ENCODE assay signal across 27 cellular contexts in the genomic region with DNA sequence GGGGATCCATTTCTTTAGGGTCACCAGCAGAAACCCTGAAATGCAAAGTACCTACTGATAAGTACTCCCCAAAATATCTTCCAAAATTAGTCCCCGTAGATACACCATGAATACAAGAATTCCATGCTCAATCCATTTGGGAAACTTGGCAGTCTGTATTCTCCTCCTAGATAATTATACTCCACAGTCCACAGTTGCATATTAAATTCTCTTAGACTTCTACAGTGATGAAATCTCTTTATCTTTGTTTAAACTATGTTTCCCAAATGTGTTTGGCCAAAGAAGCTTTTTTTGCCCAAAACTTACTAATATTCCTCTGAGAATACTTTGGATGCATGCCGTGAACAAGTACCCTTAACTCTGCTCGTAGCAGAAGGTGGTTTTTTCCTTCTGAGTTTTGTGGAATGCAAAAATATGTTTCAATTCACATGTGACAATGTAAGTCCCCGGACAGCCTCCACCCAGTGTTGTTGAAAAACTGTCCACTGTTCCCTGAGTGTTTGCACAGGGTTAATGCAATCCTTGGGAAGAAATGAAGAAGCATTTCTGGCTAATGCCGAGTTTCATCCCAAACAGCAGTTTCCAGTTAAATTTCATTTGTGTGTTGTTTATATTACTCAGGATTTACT.
DNase-seq lines count a peak whose midpoint lies in the region; ATAC-seq, FAIRE-seq and TF ChIP-seq lines count a peak whose summit lies in the region.
"Had no signal": no experiment of that assay in that cellular context is flagged by ENCODE, and none has a peak within 500 bp of the region (broad histone marks: within the 10 kb centered on the region; RNA-seq: fewer than 3 reads in every experiment).

No MANE protein-coding gene starts in this region.

- peaks cover 11% of the 10 kb centered on the region for H3K27me3 Mint-ChIP-seq in activated CD8-positive, alpha-beta T cell treated with anti-CD3 and anti-CD28 coated beads, Interleukin-2, amount 10 ng/mL, durations not matched to agents 7 days and 5 days (ENCODE audit: low read depth)
- H3K27me3 Mint-ChIP-seq in Calu3 (ENCODE audit: unreplicated experiment): peaks cover 76% of the 10 kb centered on the region
- H3K27me3 Mint-ChIP-seq: type B pancreatic cell had no signal

- H3K36me3 Mint-ChIP-seq in activated CD8-positive, alpha-beta T cell treated with anti-CD3 and anti-CD28 coated beads, Interleukin-2, amount 10 ng/mL, durations not matched to agents 7 days and 5 days (ENCODE audit: low read depth): no peaks in the 10 kb centered on the region
- no peaks in the 10 kb centered on the region for H3K36me3 Mint-ChIP-seq in Calu3 (ENCODE audit: insufficient read depth, unreplicated experiment)
- H3K36me3 Mint-ChIP-seq: IgD-negative memory B cell had no signal

- DNase-seq in NCI-H446 (lab: John Stamatoyannopoulos, UW): peak; percentile 4 to 30
- DNase-seq in NCI-H446 treated with DMSO at 0.1 percent for 48 hours (lab: John Stamatoyannopoulos, UW): no peak
- DNase-seq in hepatic stellate cell (ENCODE audit: low spot score): peak; percentile 38
- DNase-seq in tibial artery: peak in 1 of 2 donors; percentile 34
- no peak for DNase-seq in LoVo (ENCODE audit: low spot score)
- DNase-seq in activated CD8-positive, alpha-beta T cell treated with anti-CD3 and anti-CD28 coated beads, Interleukin-2, amount 10 ng/mL, durations not matched to agents 7 days and 5 days: no peak
- DNase-seq in Calu3: no peak
- DNase-seq: activated CD4-positive, alpha-beta T cell treated with anti-CD3 and anti-CD28 coated beads for 36 hours; kidney glomerular epithelial cell; MG63; NCI-H146; NCI-H748 treated with DMSO at 0.1 percent for 48 hours; small intestine; stimulated activated naive CD4-positive, alpha-beta T cell; SW 1271 had no signal

- no peak overlapping the region for H3K4me3 Mint-ChIP-seq in activated CD8-positive, alpha-beta T cell treated with anti-CD3 and anti-CD28 coated beads, Interleukin-2, amount 10 ng/mL, durations not matched to agents 7 days and 5 days
- no peak overlapping the region for H3K4me3 Mint-ChIP-seq in Calu3 (ENCODE audit: low read depth, unreplicated experiment)
- H3K4me3 Mint-ChIP-seq: activated CD4-positive, alpha-beta T cell treated with anti-CD3 and anti-CD28 coated beads for 36 hours; activated naive CD8-positive, alpha-beta T cell; activated T-helper 17 cell treated with anti-CD3 and anti-CD28 coated beads, Interleukin-2, amount 50 U/mL, for 72 hours; IgD-negative memory B cell; natural killer cell treated with Interleukin-12 subunit alpha and Interleukin-12 subunit beta and Interleukin-15 and Interleukin-18, amount 100 ng/mL, for 72 hours; type B pancreatic cell had no signal

- peaks cover 0 to 6% (median 0%) of the 10 kb centered on the region in 3 donors for H3K36me3 ChIP-seq in tibial artery

- POLR2A ChIA-PET in activated CD8-positive, alpha-beta T cell treated with anti-CD3 and anti-CD28 coated beads, Interleukin-2, amount 10 ng/mL, durations not matched to agents 7 days and 5 days (lab: Charles Lee): no interaction called here

- no peak for ATAC-seq in activated CD8-positive, alpha-beta T cell treated with anti-CD3 and anti-CD28 coated beads, Interleukin-2, amount 10 ng/mL, durations not matched to agents 7 days and 5 days
- ATAC-seq: activated CD4-positive, alpha-beta T cell treated with anti-CD3 and anti-CD28 coated beads for 36 hours; activated T-helper 17 cell treated with anti-CD3 and anti-CD28 coated beads, Interleukin-2, amount 50 U/mL, for 72 hours had no signal

- CTCF ChIA-PET in activated CD8-positive, alpha-beta T cell treated with anti-CD3 and anti-CD28 coated beads, Interleukin-2, amount 10 ng/mL, durations not matched to agents 7 days and 5 days (lab: Charles Lee): no interaction called here
- CTCF ChIA-PET in Calu3 (lab: Charles Lee): no interaction called here

- intact Hi-C loops in tibial artery (cut with DNase I; ENCODE audit: low total_unique reads) (no loop called here), Calu3 (cut with micrococcal nuclease; ENCODE audit: unreplicated experiment) (no loop called here)

- H3K4me1 Mint-ChIP-seq in activated CD8-positive, alpha-beta T cell treated with anti-CD3 and anti-CD28 coated beads, Interleukin-2, amount 10 ng/mL, durations not matched to agents 7 days and 5 days (ENCODE audit: low read depth): no peaks in the 10 kb centered on the region
- no peaks in the 10 kb centered on the region for H3K4me1 Mint-ChIP-seq in Calu3 (ENCODE audit: low read depth, unreplicated experiment)
- H3K4me1 Mint-ChIP-seq: activated CD4-positive, alpha-beta T cell treated with anti-CD3 and anti-CD28 coated beads for 36 hours; IgD-negative memory B cell had no signal

- no TSS peak for BruUV-seq in Calu3 (replicated peaks; lab: Mats Ljungman, UMichigan)

- H3K27ac Mint-ChIP-seq in activated CD8-positive, alpha-beta T cell treated with anti-CD3 and anti-CD28 coated beads, Interleukin-2, amount 10 ng/mL, durations not matched to agents 7 days and 5 days: no peak overlapping the region
- no peak overlapping the region for H3K27ac Mint-ChIP-seq in Calu3 (ENCODE audit: unreplicated experiment)
- H3K27ac Mint-ChIP-seq: activated CD4-positive, alpha-beta T cell treated with anti-CD3 and anti-CD28 coated beads for 36 hours; activated naive CD8-positive, alpha-beta T cell; activated T-helper 17 cell treated with anti-CD3 and anti-CD28 coated beads, Interleukin-2, amount 50 U/mL, for 72 hours; IgD-negative memory B cell; natural killer cell treated with Interleukin-12 subunit alpha and Interleukin-12 subunit beta and Interleukin-15 and Interleukin-18, amount 100 ng/mL, for 72 hours; type B pancreatic cell had no signal

- H3K4me1 ChIP-seq in tibial artery: peaks cover 0 to 37% (median 10%) of the 10 kb centered on the region in 4 donors

- no peaks in the 10 kb centered on the region for H3K9me3 Mint-ChIP-seq in activated CD8-positive, alpha-beta T cell treated with anti-CD3 and anti-CD28 coated beads, Interleukin-2, amount 10 ng/mL, durations not matched to agents 7 days and 5 days (ENCODE audit: insufficient read depth)
- H3K9me3 Mint-ChIP-seq in Calu3 (ENCODE audit: low read depth, unreplicated experiment): peaks cover 14% of the 10 kb centered on the region
- H3K9me3 Mint-ChIP-seq: natural killer cell treated with Interleukin-12 subunit alpha and Interleukin-12 subunit beta and Interleukin-15 and Interleukin-18, amount 100 ng/mL, for 72 hours had no signal

- H3K9me3 ChIP-seq in tibial artery: no peaks in the 10 kb centered on the region

- FAIRE-seq in endometrium (lab: Jason Lieb, UNC): peak; percentile 15
- FAIRE-seq: colon, G401.6, GM19239, small intestine, TTC549 had no signal

- H3K27me3 ChIP-seq in tibial artery: no peaks in the 10 kb centered on the region
- H3K27me3 ChIP-seq: MG63 had no signal

- peak overlapping the region; percentile 36 to 53 for H3K27ac ChIP-seq in tibial artery
- H3K27ac ChIP-seq: 22Rv1, C4-2B had no signal

- no peak for TF ChIP-seq CTCF in tibial artery (IDR thresholded peaks at IDR 0.05)
- no peak for TF ChIP-seq CTCF in Calu3 (IDR thresholded peaks at IDR 0.05; ENCODE audit: unreplicated experiment)

- H3K4me3 ChIP-seq in tibial artery: no peak overlapping the region
- H3K4me3 ChIP-seq: MG63 had no signal

Comparison
In these comparisons a context has a peak if more than half of its experiments do, and no peak if none do; other contexts are left out.
1. DNase-seq: peak in NCI-H446 (2 of 2) and hepatic stellate cell (single experiment); none in NCI-H446 treated with DMSO at 0.1 percent for 48 hours (single experiment), LoVo (single experiment), activated CD8-positive, alpha-beta T cell treated with anti-CD3 and anti-CD28 coated beads, Interleukin-2, amount 10 ng/mL, durations not matched to agents 7 days and 5 days (single experiment) and Calu3 (single experiment).